Comparison of ENCODE assay signal across 32 cellular contexts in genomic region chr6:135633573-135633972, GRCh38.
"Had no signal": no experiment of that assay in that cellular context is flagged by ENCODE, and none has a peak within 500 bp of the region (broad histone marks: within the 10 kb centered on the region; RNA-seq: fewer than 3 reads in every experiment).

No MANE protein-coding gene starts in this region.

- H3K4me3 ChIP-seq: gastrocnemius medialis, lower lobe of right lung, ovary, sigmoid colon, uterus had no signal

- ATAC-seq: activated CD4-positive, CD25-positive, alpha-beta regulatory T cell treated with anti-CD3 and anti-CD28 coated beads, Interleukin-2, amount 50 U/mL, for 24 hours; effector memory CD8-positive, alpha-beta T cell; gastrocnemius medialis; left colon; lower lobe of right lung; stimulated activated memory B cell treated with anti-CD40 and anti-IgM and Interleukin-4, amounts not matched to agents 10 μg/mL and 1 μg/mL and 100 μg/mL, for 72 hours; stimulated activated naive CD8-positive, alpha-beta T cell treated with anti-CD3 and anti-CD28 coated beads, Interleukin-15, amount 100 ng/mL, for 72 hours had no signal

- H3K27ac Mint-ChIP-seq: activated T-helper 1 cell treated with anti-CD3 and anti-CD28 coated beads, Interleukin-12 subunit alpha, Interleukin-12 subunit beta, Interleukin-2, Interleukin-4 antibody, amounts not matched to agents 30 ng/mL and 10 ng/mL and 1 ng/mL, durations not matched to agents 14 hours and 24 hours and 36 hours; effector memory CD8-positive, alpha-beta T cell; nephron progenitor cell; progenitor cell of endocrine pancreas; stimulated activated memory B cell treated with anti-CD40 and anti-IgM and Interleukin-4, amounts not matched to agents 10 μg/mL and 1 μg/mL and 100 μg/mL, for 72 hours; stimulated activated naive CD8-positive, alpha-beta T cell treated with anti-CD3 and anti-CD28 coated beads, Interleukin-15, amount 100 ng/mL, for 72 hours; type B pancreatic cell had no signal

- H3K9me3 ChIP-seq: gastrocnemius medialis, lower lobe of right lung, ovary, sigmoid colon, uterus had no signal

- H3K4me1 ChIP-seq: lower lobe of right lung, uterus had no signal

- H3K27me3 ChIP-seq: gastrocnemius medialis, ovary, sigmoid colon, uterus had no signal

- H3K36me3 ChIP-seq: gastrocnemius medialis, lower lobe of right lung, ovary, sigmoid colon, uterus, WERI-Rb-1 had no signal

- FAIRE-seq: islet of Langerhans, small intestine had no signal

- H3K27ac ChIP-seq: gastrocnemius medialis, lower lobe of right lung, ovary, sigmoid colon, uterus, WERI-Rb-1 had no signal

- DNase-seq: activated CD4-positive, alpha-beta T cell treated with anti-CD3 and anti-CD28 coated beads for 48 hours; activated CD4-positive, alpha-beta T cell treated with anti-CD3 and anti-CD28 coated beads, Interleukin-2, amount 50 U/mL, for 48 hours; activated CD8-positive, alpha-beta memory T cell treated with anti-CD3 and anti-CD28 coated beads for 24 hours; activated gamma-delta T cell treated with Interleukin-2 at 50 U/mL for 16 hours; activated naive CD4-positive, alpha-beta T cell treated with anti-CD3 and anti-CD28 coated beads, Interleukin-2, amount 50 U/mL, for 16 hours; amygdala; caudate nucleus; cortex of kidney; effector memory CD8-positive, alpha-beta T cell; erythroblast; gastrocnemius medialis; glutamatergic neuron; left colon; lower lobe of right lung; mesenchymal stem cell; nephron progenitor cell; ovary; retina; sigmoid colon; small intestine; stimulated activated CD4-positive, alpha-beta T cell treated with anti-CD3 and anti-CD28 coated beads, Interleukin-4, amount 100 ng/mL, for 24 hours; stimulated activated naive CD8-positive, alpha-beta T cell treated with anti-CD3 and anti-CD28 coated beads, Interleukin-15, amount 100 ng/mL, for 72 hours; substantia nigra; T1000; uterus; WERI-Rb-1 had no signal

- H3K9me3 Mint-ChIP-seq: effector memory CD8-positive, alpha-beta T cell; nephron progenitor cell; stimulated activated memory B cell treated with anti-CD40 and anti-IgM and Interleukin-4, amounts not matched to agents 10 μg/mL and 1 μg/mL and 100 μg/mL, for 72 hours; type B pancreatic cell had no signal

- H3K4me3 Mint-ChIP-seq: activated T-helper 1 cell treated with anti-CD3 and anti-CD28 coated beads, Interleukin-12 subunit alpha, Interleukin-12 subunit beta, Interleukin-2, Interleukin-4 antibody, amounts not matched to agents 30 ng/mL and 10 ng/mL and 1 ng/mL, durations not matched to agents 14 hours and 24 hours and 36 hours; effector memory CD8-positive, alpha-beta T cell; nephron progenitor cell; stimulated activated memory B cell treated with anti-CD40 and anti-IgM and Interleukin-4, amounts not matched to agents 10 μg/mL and 1 μg/mL and 100 μg/mL, for 72 hours; stimulated activated naive CD8-positive, alpha-beta T cell treated with anti-CD3 and anti-CD28 coated beads, Interleukin-15, amount 100 ng/mL, for 72 hours; type B pancreatic cell had no signal

- H3K36me3 Mint-ChIP-seq: stimulated activated memory B cell treated with anti-CD40 and anti-IgM and Interleukin-4, amounts not matched to agents 10 μg/mL and 1 μg/mL and 100 μg/mL, for 72 hours; type B pancreatic cell had no signal

- H3K27me3 Mint-ChIP-seq: progenitor cell of endocrine pancreas, type B pancreatic cell had no signal

- H3K4me1 Mint-ChIP-seq: nephron progenitor cell had no signal
